Comparison of ENCODE assay signal across 1 cellular context in the genomic region with DNA sequence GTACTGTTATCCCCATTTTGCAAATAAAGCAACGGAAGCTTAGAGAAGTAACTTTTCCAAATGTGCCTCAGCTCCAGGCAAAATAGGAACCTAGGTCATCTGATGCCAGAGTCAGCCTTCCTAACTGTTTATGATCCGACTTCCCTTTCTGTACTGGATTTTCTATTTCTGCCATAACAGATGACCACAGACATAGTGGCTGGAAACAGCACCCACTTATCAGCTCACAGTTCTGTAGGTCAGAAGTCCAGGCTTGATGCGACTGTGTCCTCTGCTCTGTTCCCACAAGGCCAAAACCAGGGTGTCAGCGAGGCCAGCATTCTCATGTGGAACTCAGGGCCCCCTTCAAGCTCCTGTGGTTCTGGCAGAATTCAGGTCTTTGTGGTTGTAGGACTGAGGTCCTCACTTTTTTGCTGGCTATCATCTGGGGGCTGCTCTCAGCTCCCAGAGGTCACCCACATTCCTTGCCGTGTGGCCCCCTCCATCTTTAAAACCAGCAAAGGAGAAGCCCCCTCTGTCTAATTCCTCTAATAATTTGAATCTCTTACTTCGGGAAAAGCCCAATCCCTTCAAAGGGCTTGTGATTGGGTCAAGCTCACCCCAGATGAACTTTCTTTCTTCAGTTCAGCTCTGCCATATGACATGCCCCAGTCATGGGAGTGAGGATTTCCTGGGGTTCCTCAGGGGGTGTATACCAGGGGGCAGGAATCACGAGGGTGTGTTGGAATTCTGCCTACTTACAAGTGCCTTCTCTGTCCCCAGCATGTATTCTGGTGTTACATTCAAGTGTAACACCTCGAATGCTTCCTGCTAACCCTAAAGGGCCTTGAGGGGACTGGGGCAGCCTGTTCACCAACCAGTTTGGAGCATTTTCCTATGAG.
TF ChIP-seq lines count a peak whose summit lies in the region.

No MANE protein-coding gene starts in this region.

TF ChIP-seq in HCT116, 20 proteins besides CTCF, POLR2A, EP300 and RAD21 (continued from another document):
- TF ChIP-seq ZFX (IDR thresholded peaks at IDR 0.05), result no peak
- TF ChIP-seq JUND (IDR thresholded peaks at IDR 0.05), result no peak
- TF ChIP-seq EGR1 (IDR thresholded peaks at IDR 0.05; ENCODE audit: low read depth), result no peak
- no peak for TF ChIP-seq CBX3 (IDR thresholded peaks at IDR 0.05; ENCODE audit: low read depth)
- TF ChIP-seq TCF7L2 (IDR thresholded peaks at IDR 0.05; ENCODE audit: borderline replicate concordance, extremely low read depth, insufficient read depth, insufficient read length), result no peak
- no peak for TF ChIP-seq CEBPB (IDR thresholded peaks at IDR 0.05; ENCODE audit: low read depth)
- no peak for TF ChIP-seq ELF1 (IDR thresholded peaks at IDR 0.05; ENCODE audit: borderline replicate concordance, low read depth)
- TF ChIP-seq, protein P1, sequence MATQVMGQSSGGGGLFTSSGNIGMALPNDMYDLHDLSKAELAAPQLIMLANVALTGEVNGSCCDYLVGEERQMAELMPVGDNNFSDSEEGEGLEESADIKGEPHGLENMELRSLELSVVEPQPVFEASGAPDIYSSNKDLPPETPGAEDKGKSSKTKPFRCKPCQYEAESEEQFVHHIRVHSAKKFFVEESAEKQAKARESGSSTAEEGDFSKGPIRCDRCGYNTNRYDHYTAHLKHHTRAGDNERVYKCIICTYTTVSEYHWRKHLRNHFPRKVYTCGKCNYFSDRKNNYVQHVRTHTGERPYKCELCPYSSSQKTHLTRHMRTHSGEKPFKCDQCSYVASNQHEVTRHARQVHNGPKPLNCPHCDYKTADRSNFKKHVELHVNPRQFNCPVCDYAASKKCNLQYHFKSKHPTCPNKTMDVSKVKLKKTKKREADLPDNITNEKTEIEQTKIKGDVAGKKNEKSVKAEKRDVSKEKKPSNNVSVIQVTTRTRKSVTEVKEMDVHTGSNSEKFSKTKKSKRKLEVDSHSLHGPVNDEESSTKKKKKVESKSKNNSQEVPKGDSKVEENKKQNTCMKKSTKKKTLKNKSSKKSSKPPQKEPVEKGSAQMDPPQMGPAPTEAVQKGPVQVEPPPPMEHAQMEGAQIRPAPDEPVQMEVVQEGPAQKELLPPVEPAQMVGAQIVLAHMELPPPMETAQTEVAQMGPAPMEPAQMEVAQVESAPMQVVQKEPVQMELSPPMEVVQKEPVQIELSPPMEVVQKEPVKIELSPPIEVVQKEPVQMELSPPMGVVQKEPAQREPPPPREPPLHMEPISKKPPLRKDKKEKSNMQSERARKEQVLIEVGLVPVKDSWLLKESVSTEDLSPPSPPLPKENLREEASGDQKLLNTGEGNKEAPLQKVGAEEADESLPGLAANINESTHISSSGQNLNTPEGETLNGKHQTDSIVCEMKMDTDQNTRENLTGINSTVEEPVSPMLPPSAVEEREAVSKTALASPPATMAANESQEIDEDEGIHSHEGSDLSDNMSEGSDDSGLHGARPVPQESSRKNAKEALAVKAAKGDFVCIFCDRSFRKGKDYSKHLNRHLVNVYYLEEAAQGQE (IDR thresholded peaks at IDR 0.05; ENCODE audit: low read depth), result no peak
